Comparison of ENCODE assay signal across 1 cellular context in the genomic region with DNA sequence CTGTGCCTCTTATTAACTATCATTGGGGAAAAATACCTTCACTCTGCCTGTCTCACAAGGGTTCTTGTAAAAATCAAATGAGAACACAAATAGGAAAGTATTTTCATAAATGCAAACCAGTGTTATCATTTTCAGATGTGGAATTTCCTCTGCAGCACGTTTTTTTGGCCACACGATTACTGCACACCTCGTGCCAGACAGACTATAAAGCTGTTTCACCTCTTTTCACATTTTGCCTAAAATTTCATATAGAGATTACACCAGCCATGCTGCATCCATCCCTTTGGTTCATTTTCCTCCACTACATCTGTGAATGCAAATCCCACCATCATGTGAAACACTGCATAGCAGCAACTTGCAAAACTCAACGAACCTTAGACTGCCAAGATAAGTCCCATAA.
TF ChIP-seq lines count a peak whose summit lies in the region.

No MANE protein-coding gene starts in this region.

TF ChIP-seq in GM12878, 131 proteins besides CTCF, POLR2A, EP300 and RAD21:
- TF ChIP-seq CBFB (IDR thresholded peaks at IDR 0.05; ENCODE audit: low read depth) (no peak), NFXL1 (IDR thresholded peaks at IDR 0.05; ENCODE audit: borderline replicate concordance) (no peak), ZNF274 (IDR thresholded peaks at IDR 0.05; ENCODE audit: insufficient read depth, insufficient read length) (no peak), HDGF (IDR thresholded peaks at IDR 0.05) (no peak), TCF12 (IDR thresholded peaks at IDR 0.05; ENCODE audit: low read depth, low read length) (no peak), LARP7 (IDR thresholded peaks at IDR 0.05) (no peak), SPI1 (IDR thresholded peaks at IDR 0.05; ENCODE audit: borderline replicate concordance, insufficient read depth, low read depth, low read length) (no peak), RUNX3 (IDR thresholded peaks at IDR 0.05; ENCODE audit: low read length) (no peak), SMC3 (IDR thresholded peaks at IDR 0.05; ENCODE audit: borderline replicate concordance, low read length) (no peak)
- TF ChIP-seq, protein P1, sequence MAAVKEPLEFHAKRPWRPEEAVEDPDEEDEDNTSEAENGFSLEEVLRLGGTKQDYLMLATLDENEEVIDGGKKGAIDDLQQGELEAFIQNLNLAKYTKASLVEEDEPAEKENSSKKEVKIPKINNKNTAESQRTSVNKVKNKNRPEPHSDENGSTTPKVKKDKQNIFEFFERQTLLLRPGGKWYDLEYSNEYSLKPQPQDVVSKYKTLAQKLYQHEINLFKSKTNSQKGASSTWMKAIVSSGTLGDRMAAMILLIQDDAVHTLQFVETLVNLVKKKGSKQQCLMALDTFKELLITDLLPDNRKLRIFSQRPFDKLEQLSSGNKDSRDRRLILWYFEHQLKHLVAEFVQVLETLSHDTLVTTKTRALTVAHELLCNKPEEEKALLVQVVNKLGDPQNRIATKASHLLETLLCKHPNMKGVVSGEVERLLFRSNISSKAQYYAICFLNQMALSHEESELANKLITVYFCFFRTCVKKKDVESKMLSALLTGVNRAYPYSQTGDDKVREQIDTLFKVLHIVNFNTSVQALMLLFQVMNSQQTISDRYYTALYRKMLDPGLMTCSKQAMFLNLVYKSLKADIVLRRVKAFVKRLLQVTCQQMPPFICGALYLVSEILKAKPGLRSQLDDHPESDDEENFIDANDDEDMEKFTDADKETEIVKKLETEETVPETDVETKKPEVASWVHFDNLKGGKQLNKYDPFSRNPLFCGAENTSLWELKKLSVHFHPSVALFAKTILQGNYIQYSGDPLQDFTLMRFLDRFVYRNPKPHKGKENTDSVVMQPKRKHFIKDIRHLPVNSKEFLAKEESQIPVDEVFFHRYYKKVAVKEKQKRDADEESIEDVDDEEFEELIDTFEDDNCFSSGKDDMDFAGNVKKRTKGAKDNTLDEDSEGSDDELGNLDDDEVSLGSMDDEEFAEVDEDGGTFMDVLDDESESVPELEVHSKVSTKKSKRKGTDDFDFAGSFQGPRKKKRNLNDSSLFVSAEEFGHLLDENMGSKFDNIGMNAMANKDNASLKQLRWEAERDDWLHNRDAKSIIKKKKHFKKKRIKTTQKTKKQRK (IDR thresholded peaks at IDR 0.05; ENCODE audit: low read depth, low read length): no peak
- TF ChIP-seq, protein P2, sequence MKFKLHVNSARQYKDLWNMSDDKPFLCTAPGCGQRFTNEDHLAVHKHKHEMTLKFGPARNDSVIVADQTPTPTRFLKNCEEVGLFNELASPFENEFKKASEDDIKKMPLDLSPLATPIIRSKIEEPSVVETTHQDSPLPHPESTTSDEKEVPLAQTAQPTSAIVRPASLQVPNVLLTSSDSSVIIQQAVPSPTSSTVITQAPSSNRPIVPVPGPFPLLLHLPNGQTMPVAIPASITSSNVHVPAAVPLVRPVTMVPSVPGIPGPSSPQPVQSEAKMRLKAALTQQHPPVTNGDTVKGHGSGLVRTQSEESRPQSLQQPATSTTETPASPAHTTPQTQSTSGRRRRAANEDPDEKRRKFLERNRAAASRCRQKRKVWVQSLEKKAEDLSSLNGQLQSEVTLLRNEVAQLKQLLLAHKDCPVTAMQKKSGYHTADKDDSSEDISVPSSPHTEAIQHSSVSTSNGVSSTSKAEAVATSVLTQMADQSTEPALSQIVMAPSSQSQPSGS (IDR thresholded peaks at IDR 0.05; ENCODE audit: low read length): no peak
- TF ChIP-seq, protein P3, sequence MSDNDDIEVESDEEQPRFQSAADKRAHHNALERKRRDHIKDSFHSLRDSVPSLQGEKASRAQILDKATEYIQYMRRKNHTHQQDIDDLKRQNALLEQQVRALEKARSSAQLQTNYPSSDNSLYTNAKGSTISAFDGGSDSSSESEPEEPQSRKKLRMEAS (IDR thresholded peaks at IDR 0.05; ENCODE audit: low read depth, low read length): no peak
